ENCODE assay signal across 18 cellular contexts in the genomic region with DNA sequence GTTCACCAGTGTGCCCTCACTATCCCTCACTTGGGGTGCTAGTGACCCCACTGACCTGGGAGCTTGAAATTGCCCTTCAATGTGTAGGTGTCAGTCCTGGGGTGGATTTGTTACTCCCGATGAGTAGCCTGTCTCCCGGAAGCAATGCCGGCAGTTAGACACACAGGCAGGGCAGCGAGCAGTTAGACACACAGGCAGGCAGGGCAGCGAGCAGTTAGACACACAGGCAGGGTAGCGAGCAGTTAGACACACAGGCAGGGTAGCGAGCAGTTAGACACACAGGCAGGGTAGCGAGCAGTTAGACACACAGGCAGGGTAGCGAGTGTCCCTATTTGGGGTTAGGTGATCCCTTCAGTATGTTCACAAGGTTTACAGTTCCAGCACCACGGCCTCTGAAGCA. TPM values are rescaled to one million over a fixed set of nuclear protein-coding genes. Genes with fewer than 3 reads are reported as not detected.
"Had no signal": no experiment of that assay in that cellular context is flagged by ENCODE, and none has a peak within 500 bp of the region (broad histone marks: within the 10 kb centered on the region; RNA-seq: fewer than 3 reads in every experiment).

No MANE protein-coding gene starts in this region.

- DNase-seq: central memory CD4-positive, alpha-beta T cell; effector memory CD4-positive, alpha-beta T cell; gastrocnemius medialis; glutamatergic neuron; left colon; left ventricle myocardium superior; mesenchymal stem cell; naive B cell; psoas muscle; retina; stimulated activated CD4-positive, alpha-beta T cell treated with anti-CD3 and anti-CD28 coated beads, Interleukin-2, amount 100 ng/mL, for 24 hours; stimulated activated naive CD4-positive, alpha-beta T cell treated with Interleukin-2 at 50 U/mL for 16 hours; thyroid gland had no signal

- FAIRE-seq: endometrium, keratinocyte had no signal

- H3K27ac ChIP-seq: gastrocnemius medialis, parathyroid adenoma, psoas muscle, thyroid gland had no signal

- H3K4me3 ChIP-seq: gastrocnemius medialis, lung, psoas muscle, thyroid gland had no signal

- H3K4me1 ChIP-seq: gastrocnemius medialis, psoas muscle, thyroid gland had no signal

- H3K27me3 ChIP-seq: gastrocnemius medialis, thyroid gland had no signal

- H3K36me3 ChIP-seq: gastrocnemius medialis, thyroid gland had no signal

- H3K9me3 ChIP-seq: gastrocnemius medialis, psoas muscle, thyroid gland had no signal

RNA-seq across cellular contexts. Expression of gene VWA2, which starts 44.0 kb away (rescaled TPM):
- total RNA-seq: left ventricle myocardium superior, psoas muscle, skeletal muscle tissue had no signal
